8 cellular contexts compared by ENCODE assay signal in genomic region chr12:53208877-53209463, GRCh38. TPM values are rescaled to one million over a fixed set of nuclear protein-coding genes. Genes with fewer than 3 reads are reported as not detected.
DNase-seq lines count a peak whose midpoint lies in the region; ATAC-seq and TF ChIP-seq lines count a peak whose summit lies in the region.

No MANE protein-coding gene starts in this region.

- H3K4ac ChIP-seq in IMR-90 (ENCODE audit: low read depth, low read length): peak overlapping the region; percentile 22; the same call in 1 of the 2 replicates

- H3K4me2 ChIP-seq in IMR-90 (ENCODE audit: low read depth, low read length) (no peak overlapping the region), SK-N-SH (no peak overlapping the region), GM23248 (ENCODE audit: unreplicated experiment) (no peak overlapping the region)

- DNase-seq in activated naive CD4-positive, alpha-beta T cell treated with anti-CD3 and anti-CD28 coated beads for 36 hours: peak; percentile 48
- DNase-seq in activated naive CD4-positive, alpha-beta T cell (lab: John Stamatoyannopoulos, UW): no peak
- DNase-seq in IMR-90: no peak
- no peak for DNase-seq in activated naive CD4-positive, alpha-beta T cell treated with anti-CD3 and anti-CD28 coated beads, Interleukin-2, amount 50 U/mL, for 72 hours (ENCODE audit: low spot score in 2 of 2)
- DNase-seq in thoracic aorta (ENCODE audit: low spot score): no peak
- no peak for DNase-seq in SK-N-SH
- no peak for DNase-seq in DMS 273 (lab: John Stamatoyannopoulos, UW; ENCODE audit: unreplicated experiment)
- no peak for DNase-seq in GM23248

- H3K36me3 Mint-ChIP-seq in activated naive CD4-positive, alpha-beta T cell treated with anti-CD3 and anti-CD28 coated beads for 36 hours (ENCODE audit: low read depth): no peaks in the 10 kb centered on the region
- H3K36me3 Mint-ChIP-seq in activated naive CD4-positive, alpha-beta T cell treated with anti-CD3 and anti-CD28 coated beads, Interleukin-2, amount 50 U/mL, for 72 hours: peaks cover 0 to 12% of the 10 kb centered on the region in 2 donors

- no peak overlapping the region for H2BK5ac ChIP-seq in IMR-90 (ENCODE audit: low read depth, low read length, poor library complexity, severe bottlenecking)

- H3K27me3 Mint-ChIP-seq in activated naive CD4-positive, alpha-beta T cell treated with anti-CD3 and anti-CD28 coated beads for 36 hours (ENCODE audit: low read depth): no peaks in the 10 kb centered on the region

- no peak overlapping the region for H3K23ac ChIP-seq in IMR-90 (ENCODE audit: low read depth, low read length)

- H2BK15ac ChIP-seq in IMR-90 (ENCODE audit: low read depth, low read length): no peak overlapping the region

- peak overlapping the region; percentile 81 for H3K27ac Mint-ChIP-seq in activated naive CD4-positive, alpha-beta T cell treated with anti-CD3 and anti-CD28 coated beads for 36 hours
- peak overlapping the region; percentile 26 to 58 for H3K27ac Mint-ChIP-seq in activated naive CD4-positive, alpha-beta T cell treated with anti-CD3 and anti-CD28 coated beads, Interleukin-2, amount 50 U/mL, for 72 hours

- peaks cover 10% of the 10 kb centered on the region for H3K4me1 ChIP-seq in IMR-90 (ENCODE audit: control insufficient read depth, insufficient read depth, low read length)
- H3K4me1 ChIP-seq in thoracic aorta (ENCODE audit: control insufficient read depth in 1 of 2, low read depth in 2 of 2): peaks cover 3 to 9% of the 10 kb centered on the region in 2 donors
- H3K4me1 ChIP-seq in SK-N-SH (ENCODE audit: control insufficient read depth in 1 of 2, insufficient read depth in 2 of 2, low read depth in 1 of 2, low read length in 1 of 2): peaks cover 3 to 11% of the 10 kb centered on the region in 2 experiments; a peak in 2 of 4 replicates
- peaks cover 19% of the 10 kb centered on the region for H3K4me1 ChIP-seq in GM23248 (ENCODE audit: insufficient read depth)

- peak overlapping the region; percentile 33 for H2AK9ac ChIP-seq in IMR-90 (replicated peaks; ENCODE audit: low read depth, low read length, poor library complexity)

- in situ Hi-C loops in IMR-90 (cut with MboI; ENCODE audit: low sequenced_read_pairs) (no loop called here), GM23248 (cut with MboI) (no loop called here)

- intact Hi-C loops in activated naive CD4-positive, alpha-beta T cell treated with anti-CD3 and anti-CD28 coated beads for 36 hours (cut with micrococcal nuclease): loop anchor here (2.0 to 10.0 kb wide), 4 partner anchors 86 to 1073 kb away; partner anchors contain the start of genes CBX5, HNRNPA1, PFDN5 and TARBP2
- intact Hi-C loops in IMR-90 (cut with micrococcal nuclease): no loop called here

- dilution Hi-C loops in IMR-90 (cut with HindIII; ENCODE audit: low sequenced_read_pairs, unreplicated experiment): no loop called here

- H3K9ac ChIP-seq in IMR-90 (ENCODE audit: low read depth, low read length): no peak overlapping the region
- H3K9ac ChIP-seq in SK-N-SH: no peak overlapping the region
- no peak overlapping the region for H3K9ac ChIP-seq in GM23248

- H3K56ac ChIP-seq in IMR-90 (ENCODE audit: extremely low read depth, insufficient read depth, low read length): no peak overlapping the region

- 71% methylated on average over 5 of the region's 7 CpGs; no CpG with 5 or more reads in 1 of the 2 experiments for WGBS in IMR-90 (ENCODE audit: extremely low coverage in 2 of 2, insufficient read length in 1 of 2), 2 experiments
- WGBS in SK-N-SH (ENCODE audit: low lambda C conversion rate): 78% methylated on average over 7 of the region's 7 CpGs
- WGBS in GM23248 (ENCODE audit: low coverage in 1 of 2, low lambda C conversion rate in 2 of 2, missing lambda C conversion rate in 2 of 2), 2 experiments: 71 to 73% methylated on average over 7 of the region's 7 CpGs

- ATAC-seq in IMR-90 (ENCODE audit: low read depth): no peak
- ATAC-seq in activated naive CD4-positive, alpha-beta T cell treated with anti-CD3 and anti-CD28 coated beads, Interleukin-2, amount 50 U/mL, for 72 hours: peak; percentile 19 to 33
- ATAC-seq in thoracic aorta (ENCODE audit: insufficient number of reproducible peaks, low FRiP score, low read depth): no peak

- peaks cover 36% of the 10 kb centered on the region for H3K36me3 ChIP-seq in IMR-90 (ENCODE audit: control insufficient read depth, insufficient read depth, low read length)
- peaks cover 35% of the 10 kb centered on the region for H3K36me3 ChIP-seq in thoracic aorta
- H3K36me3 ChIP-seq in SK-N-SH (replicated peaks in 1 of 2; ENCODE audit: control insufficient read depth in 1 of 2, insufficient read depth in 2 of 2, low read length in 1 of 2): peaks cover 21 to 32% of the 10 kb centered on the region in 2 experiments
- peaks cover 45% of the 10 kb centered on the region for H3K36me3 ChIP-seq in GM23248 (ENCODE audit: low read depth)

- peak overlapping the region; percentile 49 for H2AFZ ChIP-seq in IMR-90 (replicated peaks; ENCODE audit: low read length, poor library complexity)
- no peak overlapping the region for H2AFZ ChIP-seq in SK-N-SH (ENCODE audit: low read depth)
- H2AFZ ChIP-seq in GM23248: no peak overlapping the region

- H3K27ac ChIP-seq in IMR-90 (ENCODE audit: insufficient read depth, low read length) (no peak overlapping the region), thoracic aorta (no peak overlapping the region), SK-N-SH (ENCODE audit: low read depth in 2 of 2, low read length in 1 of 2) (no peak overlapping the region), GM23248 (no peak overlapping the region)

- peaks cover 58% of the 10 kb centered on the region for H3K4me1 Mint-ChIP-seq in activated naive CD4-positive, alpha-beta T cell treated with anti-CD3 and anti-CD28 coated beads for 36 hours (ENCODE audit: low read depth)

- H3K79me1 ChIP-seq in IMR-90 (ENCODE audit: low read depth in 1 of 2, low read length in 2 of 2): peaks cover 3 to 6% of the 10 kb centered on the region in 2 experiments; a peak in 3 of 4 replicates

- H3K9me3 ChIP-seq in IMR-90 (ENCODE audit: control insufficient read depth, insufficient read depth, low read length) (no peaks in the 10 kb centered on the region), thoracic aorta (no peaks in the 10 kb centered on the region), SK-N-SH (no peaks in the 10 kb centered on the region), GM23248 (ENCODE audit: low read depth) (no peaks in the 10 kb centered on the region)

- no peak overlapping the region for H4K5ac ChIP-seq in IMR-90 (ENCODE audit: low read depth, low read length)

- H3K27me3 ChIP-seq in IMR-90 (ENCODE audit: control insufficient read depth, insufficient read depth, low read length): no peaks in the 10 kb centered on the region
- H3K27me3 ChIP-seq in thoracic aorta (replicated peaks; ENCODE audit: insufficient read depth): no peaks in the 10 kb centered on the region
- H3K27me3 ChIP-seq in SK-N-SH (ENCODE audit: insufficient read depth): no peaks in the 10 kb centered on the region
- no peaks in the 10 kb centered on the region for H3K27me3 ChIP-seq in GM23248 (replicated peaks; ENCODE audit: insufficient read depth)

- CTCF ChIA-PET in activated naive CD4-positive, alpha-beta T cell treated with anti-CD3 and anti-CD28 coated beads for 36 hours (lab: Charles Lee): interaction anchor here (0.6 to 11.3 kb wide), 19 partner anchors 9 to 289 kb away, joined by 3 to 178 read pairs (median 4); partner anchors contain the start of genes AAAS, CSAD, ESPL1 and ZNF740
- CTCF ChIA-PET in IMR-90 (lab: Yijun Ruan, JAX) (no interaction called here), SK-N-SH (lab: Yijun Ruan, JAX) (interaction anchor here (0.9 to 14.8 kb wide), 8 partner anchors 11 to 143 kb away, joined by 3 to 363 read pairs (median 28); partner anchors contain the start of genes ESPL1, MYG1 and PFDN5)

- no peak overlapping the region; the same call in 1 of the 2 replicates for H4K91ac ChIP-seq in IMR-90 (ENCODE audit: insufficient read depth, low read depth, low read length)

- H3F3A ChIP-seq in SK-N-SH (replicated peaks; ENCODE audit: insufficient read depth): peaks cover 13% of the 10 kb centered on the region
- peaks cover 54% of the 10 kb centered on the region for H3F3A ChIP-seq in GM23248 (ENCODE audit: insufficient read depth)

- H3K9me1 ChIP-seq in IMR-90 (ENCODE audit: insufficient read depth, low read length): peaks cover 20% of the 10 kb centered on the region

- TF ChIP-seq POLR2A in IMR-90 (IDR thresholded peaks at IDR 0.05; ENCODE audit: low read depth, low read length): no peak

- H3K9me3 Mint-ChIP-seq in activated naive CD4-positive, alpha-beta T cell treated with anti-CD3 and anti-CD28 coated beads for 36 hours: no peaks in the 10 kb centered on the region
- no peaks in the 10 kb centered on the region for H3K9me3 Mint-ChIP-seq in activated naive CD4-positive, alpha-beta T cell treated with anti-CD3 and anti-CD28 coated beads, Interleukin-2, amount 50 U/mL, for 72 hours

- TF ChIP-seq RAD21 in IMR-90 (IDR thresholded peaks at IDR 0.05; ENCODE audit: low read length) (no peak), SK-N-SH (IDR thresholded peaks at IDR 0.05; ENCODE audit: low read length) (no peak)

- H2BK120ac ChIP-seq in IMR-90 (ENCODE audit: low read depth, low read length): no peak overlapping the region; the same call in 1 of the 2 replicates

- no peaks in the 10 kb centered on the region for H3K9me2 ChIP-seq in SK-N-SH
- no peaks in the 10 kb centered on the region for H3K9me2 ChIP-seq in GM23248 (ENCODE audit: insufficient read depth)

- no peak overlapping the region for H3K14ac ChIP-seq in IMR-90 (replicated peaks; ENCODE audit: low read depth, low read length)

- no peak overlapping the region for H2BK20ac ChIP-seq in IMR-90 (ENCODE audit: low read depth, low read length)

- no peaks in the 10 kb centered on the region for H4K20me1 ChIP-seq in IMR-90 (ENCODE audit: insufficient read depth, low read length)
- H4K20me1 ChIP-seq in SK-N-SH (ENCODE audit: insufficient read depth): no peaks in the 10 kb centered on the region
- H4K20me1 ChIP-seq in GM23248 (ENCODE audit: insufficient read depth): no peaks in the 10 kb centered on the region

- H3K79me2 ChIP-seq in SK-N-SH (ENCODE audit: insufficient read depth): no peaks in the 10 kb centered on the region
- 0 out of 2 replicates have a peak, but pooled peaks cover 3% of the 10 kb centered on the region for H3K79me2 ChIP-seq in GM23248 (ENCODE audit: insufficient read depth)

- H3K4me3 ChIP-seq in IMR-90 (ENCODE audit: insufficient read depth, low read depth, low read length) (no peak overlapping the region), thoracic aorta (peak overlapping the region; percentile 41), SK-N-SH (ENCODE audit: low read depth in 2 of 2, low read length in 1 of 2) (no peak overlapping the region), GM23248 (no peak overlapping the region)

- no peak overlapping the region for H3K18ac ChIP-seq in IMR-90 (ENCODE audit: low read depth, low read length)

- peak overlapping the region; percentile 70 for H3K4me3 Mint-ChIP-seq in activated naive CD4-positive, alpha-beta T cell treated with anti-CD3 and anti-CD28 coated beads for 36 hours

- POLR2A ChIA-PET in IMR-90 (lab: Charles Lee; ENCODE audit: unreplicated experiment): no interaction called here
- POLR2A ChIA-PET in SK-N-SH (lab: Yijun Ruan, JAX): interaction anchor here (0.6 kb wide), 1 partner anchor 89 kb away, joined by 3 read pairs; no protein-coding TSS in a partner anchor

- BruUV-seq in IMR-90 (replicated peaks; lab: Mats Ljungman, UMichigan): no TSS peak

- TF ChIP-seq CTCF in IMR-90 (conservative IDR thresholded peaks at IDR 0.05; ENCODE audit: low read depth, low read length) (no peak), thoracic aorta (IDR thresholded peaks at IDR 0.05) (no peak), SK-N-SH (IDR thresholded peaks at IDR 0.05) (no peak)

- H4K8ac ChIP-seq in IMR-90 (ENCODE audit: low read depth in 2 of 2, low read length in 2 of 2): no peak overlapping the region

- H2AK5ac ChIP-seq in IMR-90 (ENCODE audit: low read depth, low read length): no peak overlapping the region

- TF ChIP-seq EP300 in SK-N-SH (IDR thresholded peaks at IDR 0.05; ENCODE audit: borderline replicate concordance in 1 of 2, low read depth in 1 of 2, low read length in 1 of 2): no peak

RNA-seq across cellular contexts. Expression of gene ITGB7, which starts 1.9 kb away (rescaled TPM):
- 10 to 100 TPM; 32.3 to 32.5 TPM for total RNA-seq in activated naive CD4-positive, alpha-beta T cell treated with anti-CD3 and anti-CD28 coated beads for 36 hours
- total RNA-seq in IMR-90 (2012; rRNA removed) (under 0.01 and 0.18 TPM in 2 replicates), thoracic aorta (1 to 10 TPM; 2.1 to 8.3 TPM)
- polyA plus RNA-seq in IMR-90 (2012; rRNA removed) (0.44 and 0.60 TPM in 2 replicates), SK-N-SH (2012; rRNA removed) (0.25 and 0.31 TPM in 2 replicates), GM23248 (2016; fragmentation: Nextera tagmentation; extraction: Ambion mirVana) (0.84 and 1.2 TPM in 2 replicates)
- polyA plus RNA-seq in IMR-90 (2012; cell fraction: cytosol; rRNA removed): 0.11 and 0.23 TPM in 2 replicates
- 2.5 and 4.3 TPM in 2 replicates for polyA plus RNA-seq in IMR-90 (2012; cell fraction: nucleus; rRNA removed; ENCODE audit: low replicate concordance)
- total RNA-seq in activated naive CD4-positive, alpha-beta T cell treated with anti-CD3 and anti-CD28 coated beads, Interleukin-2, amount 50 U/mL, for 72 hours: 10 to 100 TPM; 71.4 to 76.3 TPM
- 0.03 and 0.16 TPM in 2 replicates for polyA plus RNA-seq in SK-N-SH (2012; cell fraction: cytosol; rRNA removed)
- 2.4 and 2.5 TPM in 2 replicates for polyA plus RNA-seq in SK-N-SH (2012; cell fraction: nucleus; rRNA removed)
- 1.4 and 2.4 TPM in 2 replicates for total RNA-seq in GM23248 (2014; rRNA removed; shearing (Covaris generic))

RNA-seq across cellular contexts. Expression of gene RARG, which starts 23.0 kb away (rescaled TPM):
- total RNA-seq in activated naive CD4-positive, alpha-beta T cell treated with anti-CD3 and anti-CD28 coated beads for 36 hours: 1 to 10 TPM; 4.0 to 4.6 TPM
- 7.5 and 7.9 TPM in 2 replicates for total RNA-seq in IMR-90 (2012; rRNA removed)
- polyA plus RNA-seq in IMR-90 (2012; rRNA removed): 28.6 and 30.9 TPM in 2 replicates
- 19.9 and 30.7 TPM in 2 replicates for polyA plus RNA-seq in IMR-90 (2012; cell fraction: cytosol; rRNA removed)
- 50.8 and 62.0 TPM in 2 replicates for polyA plus RNA-seq in IMR-90 (2012; cell fraction: nucleus; rRNA removed; ENCODE audit: low replicate concordance)
- total RNA-seq in activated naive CD4-positive, alpha-beta T cell treated with anti-CD3 and anti-CD28 coated beads, Interleukin-2, amount 50 U/mL, for 72 hours: 10 to 100 TPM; 15.5 to 23.5 TPM
- total RNA-seq in thoracic aorta: 10 to 100 TPM; 25.7 to 37.5 TPM
- polyA plus RNA-seq in SK-N-SH (2012; rRNA removed): 35.0 and 36.6 TPM in 2 replicates
- polyA plus RNA-seq in SK-N-SH (2012; cell fraction: cytosol; rRNA removed): 20.6 and 30.6 TPM in 2 replicates
- polyA plus RNA-seq in SK-N-SH (2012; cell fraction: nucleus; rRNA removed): 67.2 and 75.5 TPM in 2 replicates
- 75.3 and 76.6 TPM in 2 replicates for total RNA-seq in GM23248 (2014; rRNA removed; shearing (Covaris generic))
- polyA plus RNA-seq in GM23248 (2016; fragmentation: Nextera tagmentation; extraction: Ambion mirVana): 116 and 118 TPM in 2 replicates

RNA-seq across cellular contexts. Expression of gene CSAD, which starts 28.2 kb away (rescaled TPM):
- 10 to 100 TPM; 31.5 to 32.3 TPM for total RNA-seq in activated naive CD4-positive, alpha-beta T cell treated with anti-CD3 and anti-CD28 coated beads for 36 hours
- total RNA-seq in IMR-90 (2012; rRNA removed) (5.0 and 5.4 TPM in 2 replicates), thoracic aorta (10 to 100 TPM; 70.8 to 89.5 TPM)
- polyA plus RNA-seq in IMR-90 (2012; rRNA removed) (39.8 and 45.6 TPM in 2 replicates), SK-N-SH (2012; rRNA removed) (32.2 and 45.4 TPM in 2 replicates), GM23248 (2016; fragmentation: Nextera tagmentation; extraction: Ambion mirVana) (6.1 and 8.6 TPM in 2 replicates)
- polyA plus RNA-seq in IMR-90 (2012; cell fraction: cytosol; rRNA removed): 8.8 and 9.9 TPM in 2 replicates
- polyA plus RNA-seq in IMR-90 (2012; cell fraction: nucleus; rRNA removed; ENCODE audit: low replicate concordance): 572 and 670 TPM in 2 replicates
- total RNA-seq in activated naive CD4-positive, alpha-beta T cell treated with anti-CD3 and anti-CD28 coated beads, Interleukin-2, amount 50 U/mL, for 72 hours: 10 to 100 TPM; 24.4 to 55.8 TPM
- polyA plus RNA-seq in SK-N-SH (2012; cell fraction: cytosol; rRNA removed): 3.9 and 5.2 TPM in 2 replicates
- polyA plus RNA-seq in SK-N-SH (2012; cell fraction: nucleus; rRNA removed): 305 and 362 TPM in 2 replicates
- total RNA-seq in GM23248 (2014; rRNA removed; shearing (Covaris generic)): 13.4 and 14.2 TPM in 2 replicates

RNA-seq across cellular contexts. Expression of gene ZNF740, which starts 28.4 kb away (rescaled TPM):
- total RNA-seq in activated naive CD4-positive, alpha-beta T cell treated with anti-CD3 and anti-CD28 coated beads for 36 hours: 10 to 100 TPM; 40.4 to 42.0 TPM
- total RNA-seq in IMR-90 (2012; rRNA removed) (11.7 and 13.1 TPM in 2 replicates), thoracic aorta (10 to 100 TPM; 22.2 to 28.4 TPM)
- polyA plus RNA-seq in IMR-90 (2012; rRNA removed) (7.0 and 14.0 TPM in 2 replicates), SK-N-SH (2012; rRNA removed) (14.6 and 21.8 TPM in 2 replicates), GM23248 (2016; fragmentation: Nextera tagmentation; extraction: Ambion mirVana) (2.8 and 3.9 TPM in 2 replicates)
- 3.0 and 3.9 TPM in 2 replicates for polyA plus RNA-seq in IMR-90 (2012; cell fraction: cytosol; rRNA removed)
- polyA plus RNA-seq in IMR-90 (2012; cell fraction: nucleus; rRNA removed; ENCODE audit: low replicate concordance): 13.8 and 55.4 TPM in 2 replicates
- 10 to 100 TPM; 36.8 to 43.2 TPM for total RNA-seq in activated naive CD4-positive, alpha-beta T cell treated with anti-CD3 and anti-CD28 coated beads, Interleukin-2, amount 50 U/mL, for 72 hours
- polyA plus RNA-seq in SK-N-SH (2012; cell fraction: cytosol; rRNA removed): 7.9 and 10.3 TPM in 2 replicates
- polyA plus RNA-seq in SK-N-SH (2012; cell fraction: nucleus; rRNA removed): 41.0 and 89.7 TPM in 2 replicates
- 5.1 and 6.5 TPM in 2 replicates for total RNA-seq in GM23248 (2014; rRNA removed; shearing (Covaris generic))

RNA-seq across cellular contexts. Expression of gene ESPL1, which starts 59.1 kb away (rescaled TPM):
- 10 to 100 TPM; 53.3 to 54.2 TPM for total RNA-seq in activated naive CD4-positive, alpha-beta T cell treated with anti-CD3 and anti-CD28 coated beads for 36 hours
- total RNA-seq in IMR-90 (2012; rRNA removed): 5.6 and 6.5 TPM in 2 replicates
- 8.6 and 9.2 TPM in 2 replicates for polyA plus RNA-seq in IMR-90 (2012; rRNA removed)
- 3.7 and 4.6 TPM in 2 replicates for polyA plus RNA-seq in IMR-90 (2012; cell fraction: cytosol; rRNA removed)
- 19.5 and 33.8 TPM in 2 replicates for polyA plus RNA-seq in IMR-90 (2012; cell fraction: nucleus; rRNA removed; ENCODE audit: low replicate concordance)
- total RNA-seq in activated naive CD4-positive, alpha-beta T cell treated with anti-CD3 and anti-CD28 coated beads, Interleukin-2, amount 50 U/mL, for 72 hours: 10 to 100 TPM; 32.8 to 76.3 TPM
- under 1 TPM; 0.78 to 0.95 TPM for total RNA-seq in thoracic aorta
- polyA plus RNA-seq in SK-N-SH (2012; rRNA removed): 6.9 and 8.6 TPM in 2 replicates
- 2.3 and 4.0 TPM in 2 replicates for polyA plus RNA-seq in SK-N-SH (2012; cell fraction: cytosol; rRNA removed)
- polyA plus RNA-seq in SK-N-SH (2012; cell fraction: nucleus; rRNA removed): 27.7 and 28.7 TPM in 2 replicates
- total RNA-seq in GM23248 (2014; rRNA removed; shearing (Covaris generic)): 5.6 and 8.5 TPM in 2 replicates
- polyA plus RNA-seq in GM23248 (2016; fragmentation: Nextera tagmentation; extraction: Ambion mirVana): 2.0 and 3.3 TPM in 2 replicates

Comparison
In these comparisons a context has a peak if more than half of its experiments do, and no peak if none do; other contexts are left out.
1. ATAC-seq: peak in activated naive CD4-positive, alpha-beta T cell treated with anti-CD3 and anti-CD28 coated beads, Interleukin-2, amount 50 U/mL, for 72 hours (2 of 2); none in IMR-90 (single experiment) and thoracic aorta (single experiment).